ENCODE assay signal across 9 cellular contexts in the genomic region with DNA sequence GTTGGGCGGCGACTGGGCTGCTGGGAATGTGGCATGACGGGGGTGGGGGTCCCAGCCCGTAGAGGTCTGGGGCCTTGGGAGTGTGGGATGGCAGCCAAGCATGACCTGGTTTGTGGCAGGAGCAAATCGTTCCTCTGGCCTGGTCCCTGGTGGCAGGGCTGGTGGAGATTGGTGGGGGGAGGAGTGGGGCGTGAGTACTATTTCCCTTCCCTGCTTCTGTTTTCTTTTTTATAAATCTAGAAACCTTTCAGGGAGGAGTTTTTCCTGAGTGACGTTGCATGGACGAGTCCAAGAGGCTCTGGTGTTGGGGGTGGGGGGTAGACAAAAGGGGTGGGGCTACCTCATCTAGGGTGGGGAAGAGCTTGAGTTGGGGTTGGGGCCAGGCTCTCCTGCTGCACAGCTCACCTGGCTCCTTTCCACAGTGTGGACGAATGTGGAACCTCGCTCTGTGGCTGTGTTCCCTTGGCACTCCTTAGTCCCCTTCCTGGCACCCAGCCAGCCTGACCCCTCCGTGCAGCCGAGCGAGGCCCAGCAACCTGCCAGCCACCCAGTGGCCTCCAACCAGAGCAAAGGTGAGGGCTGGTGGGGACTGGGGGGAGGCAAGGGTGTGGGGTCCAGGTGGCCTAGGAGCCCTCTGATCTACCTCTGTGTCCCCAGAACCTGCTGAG. TPM values are rescaled to one million over a fixed set of nuclear protein-coding genes. Genes with fewer than 3 reads are reported as not detected.
DNase-seq lines count a peak whose midpoint lies in the region; ATAC-seq and TF ChIP-seq lines count a peak whose summit lies in the region.
"Had no signal": no experiment of that assay in that cellular context is flagged by ENCODE, and none has a peak within 500 bp of the region (broad histone marks: within the 10 kb centered on the region; RNA-seq: fewer than 3 reads in every experiment).

No MANE protein-coding gene starts in this region.

- peak overlapping the region; percentile 69 for H3K4me3 ChIP-seq in AG04449 (ENCODE audit: low read depth, low read length)
- H3K4me3 ChIP-seq: mucosa of descending colon had no signal

- peaks cover 20% of the 10 kb centered on the region for H3K4me1 Mint-ChIP-seq in HFFc6 (ENCODE audit: low read depth)
- peaks cover 18 to 28% (median 21%) of the 10 kb centered on the region in 4 donors for H3K4me1 Mint-ChIP-seq in naive thymus-derived CD8-positive, alpha-beta T cell

- POLR2A ChIA-PET in AG04449 (lab: Yijun Ruan, JAX), result no interaction called here
- POLR2A ChIA-PET in naive thymus-derived CD8-positive, alpha-beta T cell (lab: Charles Lee), result interaction anchor here (1.4 kb wide), 1 partner anchor 43 kb away, joined by 4 read pairs; no protein-coding TSS in a partner anchor

- H3K27me3 Mint-ChIP-seq in HFFc6 (ENCODE audit: insufficient read depth), result peaks cover 3% of the 10 kb centered on the region
- no peaks in the 10 kb centered on the region for H3K27me3 Mint-ChIP-seq in naive thymus-derived CD8-positive, alpha-beta T cell

- peak overlapping the region; percentile 46 for H3K27ac Mint-ChIP-seq in HFFc6
- H3K27ac Mint-ChIP-seq in naive thymus-derived CD8-positive, alpha-beta T cell, result peak overlapping the region in 7 of 10 donors; percentile 62 to 93 (median 89)

- TF ChIP-seq CTCF in AG04449 (IDR thresholded peaks at IDR 0.05; ENCODE audit: insufficient read depth, low read length, missing control alignments) (no peak), HFFc6 (IDR thresholded peaks at IDR 0.05) (no peak)

- DNase-seq in AG04449 (ENCODE audit: low read depth, low spot score) (no peak), HFFc6 (no peak), cerebellum (ENCODE audit: low spot score) (peak; percentile 88), COLO668 (lab: John Stamatoyannopoulos, UW; ENCODE audit: unreplicated experiment) (no peak), iPS-NIHi11 (ENCODE audit: low spot score) (no peak), SW480 (ENCODE audit: low spot score) (no peak), NCI-H226 (no peak)
- no peak for DNase-seq in naive thymus-derived CD8-positive, alpha-beta T cell

- CTCF ChIA-PET in AG04449 (lab: Yijun Ruan, JAX), result interaction anchor here (5.1 kb wide), 1 partner anchor 10 kb away, joined by 48 read pairs; no protein-coding TSS in a partner anchor

- no peaks in the 10 kb centered on the region for H3K9me3 Mint-ChIP-seq in HFFc6
- no peaks in the 10 kb centered on the region for H3K9me3 Mint-ChIP-seq in naive thymus-derived CD8-positive, alpha-beta T cell

- peaks cover 1% of the 10 kb centered on the region; the same call in 1 of the 2 replicates for H3K36me3 Mint-ChIP-seq in HFFc6 (ENCODE audit: low read depth)
- H3K36me3 Mint-ChIP-seq in naive thymus-derived CD8-positive, alpha-beta T cell, result peaks cover 0 to 33% (median 0%) of the 10 kb centered on the region in 3 donors

- H3K4me3 Mint-ChIP-seq in HFFc6, result peak overlapping the region; percentile 52
- H3K4me3 Mint-ChIP-seq in naive thymus-derived CD8-positive, alpha-beta T cell, result peak overlapping the region in 5 of 10 donors; percentile 54 to 90 (median 66)

- no peak for ATAC-seq in naive thymus-derived CD8-positive, alpha-beta T cell
- ATAC-seq: mucosa of descending colon had no signal

RNA-seq across cellular contexts. Expression of gene PRR19, which starts 15.4 kb away (rescaled TPM):
- total RNA-seq in HFFc6 (2021; fragmentation: NEBNext Ultra II Directional; extraction: Animal tissue kit (Norgen Biotek cat#: 25700)), result 1 to 10 TPM in 1 of 6 experiments, under 1 TPM in 5; 0.67 to 2.0 (median 0.86) TPM
- total RNA-seq in cerebellum, result 1.4 TPM
- under 1 TPM in 1 of 2 experiments, not detected in 1; 0.25 TPM for total RNA-seq in naive thymus-derived CD8-positive, alpha-beta T cell
- polyA plus RNA-seq in naive thymus-derived CD8-positive, alpha-beta T cell, result under 1 TPM in 2 of 3 donors, not detected in 1; 0.32 to 0.49 TPM

RNA-seq across cellular contexts. Expression of gene PAFAH1B3, which starts 15.9 kb away (rescaled TPM):
- 10 to 100 TPM; 32.3 to 43.5 (median 40.7) TPM for total RNA-seq in HFFc6 (2021; fragmentation: NEBNext Ultra II Directional; extraction: Animal tissue kit (Norgen Biotek cat#: 25700))
- total RNA-seq in cerebellum, result 83.7 TPM
- total RNA-seq in naive thymus-derived CD8-positive, alpha-beta T cell, result 10 to 100 TPM; 15.4 to 17.7 TPM
- polyA plus RNA-seq in naive thymus-derived CD8-positive, alpha-beta T cell, result 10 to 100 TPM; 38.4 to 48.1 (median 43.6) TPM

RNA-seq across cellular contexts. Expression of gene CIC, which starts 17.4 kb away (rescaled TPM):
- 10 to 100 TPM; 67.6 to 75.4 (median 73.7) TPM for total RNA-seq in HFFc6 (2021; fragmentation: NEBNext Ultra II Directional; extraction: Animal tissue kit (Norgen Biotek cat#: 25700))
- total RNA-seq in cerebellum, result 24.0 TPM
- 10 to 100 TPM; 84.7 to 87.4 TPM for total RNA-seq in naive thymus-derived CD8-positive, alpha-beta T cell
- polyA plus RNA-seq in naive thymus-derived CD8-positive, alpha-beta T cell, result 1 to 10 TPM in 2 of 3 donors, under 1 TPM in 1; 0.43 to 1.8 (median 1.3) TPM

RNA-seq across cellular contexts. Expression of gene TMEM145, which starts 26.6 kb away (rescaled TPM):
- under 1 TPM; 0.12 to 0.47 (median 0.34) TPM for total RNA-seq in HFFc6 (2021; fragmentation: NEBNext Ultra II Directional; extraction: Animal tissue kit (Norgen Biotek cat#: 25700))
- total RNA-seq in cerebellum, result 40.8 TPM
- not detected for total RNA-seq in naive thymus-derived CD8-positive, alpha-beta T cell
- polyA plus RNA-seq in naive thymus-derived CD8-positive, alpha-beta T cell, result not detected

RNA-seq across cellular contexts. Expression of gene ERF, which starts 31.6 kb away (rescaled TPM):
- 10 to 100 TPM; 74.7 to 87.8 (median 78.8) TPM for total RNA-seq in HFFc6 (2021; fragmentation: NEBNext Ultra II Directional; extraction: Animal tissue kit (Norgen Biotek cat#: 25700))
- total RNA-seq in cerebellum, result 9.2 TPM
- total RNA-seq in naive thymus-derived CD8-positive, alpha-beta T cell, result 10 to 100 TPM; 41.0 to 47.3 TPM
- polyA plus RNA-seq in naive thymus-derived CD8-positive, alpha-beta T cell, result 1 to 10 TPM; 2.8 to 6.2 (median 4.6) TPM
